Comparison of ENCODE assay signal across 18 cellular contexts in the genomic region with DNA sequence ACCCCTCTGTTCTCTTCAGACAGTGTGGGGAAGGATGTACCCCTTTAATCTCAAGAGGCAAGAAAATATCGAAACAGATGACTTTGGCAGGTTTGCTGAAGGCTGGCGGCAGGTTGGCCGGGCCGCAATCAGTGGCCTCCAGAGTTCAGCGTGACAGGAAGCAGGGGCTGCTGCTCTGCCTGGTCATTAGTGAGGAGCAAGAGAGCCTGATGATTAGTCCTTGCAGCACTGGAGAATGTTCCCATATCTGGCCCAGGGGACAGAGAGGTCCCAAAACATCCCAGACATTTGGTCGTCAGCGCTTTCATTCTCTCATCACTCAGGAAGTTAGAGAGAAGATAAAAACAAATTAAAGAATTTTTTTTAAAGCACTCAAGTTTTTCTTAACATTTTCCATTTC.
DNase-seq lines count a peak whose midpoint lies in the region; ATAC-seq and TF ChIP-seq lines count a peak whose summit lies in the region.
"Had no signal": no experiment of that assay in that cellular context is flagged by ENCODE, and none has a peak within 500 bp of the region (broad histone marks: within the 10 kb centered on the region; RNA-seq: fewer than 3 reads in every experiment).

No MANE protein-coding gene starts in this region.

- no peak overlapping the region for H2BK5ac ChIP-seq in neuronal stem cell (ENCODE audit: low read length)

- no peak for ATAC-seq in GM18868 (IDR thresholded peaks at IDR 0.05; ENCODE audit: unreplicated experiment)
- ATAC-seq: stimulated activated naive CD8-positive, alpha-beta T cell treated with anti-CD3 and anti-CD28 coated beads, Interleukin-15, Interleukin-2, amounts not matched to agents 100 U/mL and 50 U/mL, for 24 hours had no signal

- H3K18ac ChIP-seq in neuronal stem cell (ENCODE audit: low read length), result no peak overlapping the region

- no peak overlapping the region for H3K4ac ChIP-seq in neuronal stem cell (ENCODE audit: low read length)

- no peak for TF ChIP-seq CTCF in cardiac fibroblast (IDR thresholded peaks at IDR 0.05; ENCODE audit: low read depth, low read length)
- TF ChIP-seq CTCF in prostate gland (IDR thresholded peaks at IDR 0.05), result no peak

- no peaks in the 10 kb centered on the region for H3K36me3 ChIP-seq in neuronal stem cell (replicated peaks in 1 of 2; ENCODE audit: control insufficient read depth in 2 of 2, insufficient read depth in 2 of 2, low read length in 2 of 2)
- H3K36me3 ChIP-seq in prostate gland, result no peaks in the 10 kb centered on the region
- H3K36me3 ChIP-seq: left lung had no signal

- H3K27ac ChIP-seq in neuronal stem cell (replicated peaks; ENCODE audit: low read length), result no peak overlapping the region
- no peak overlapping the region for H3K27ac ChIP-seq in prostate gland
- H3K27ac ChIP-seq: left lung had no signal

- no peak overlapping the region for H2BK120ac ChIP-seq in neuronal stem cell (ENCODE audit: low read depth, low read length)

- H3K4me1 ChIP-seq in neuronal stem cell (ENCODE audit: control insufficient read depth in 2 of 2, insufficient read depth in 1 of 2, low read depth in 1 of 2, low read length in 2 of 2), result peaks cover 4 to 11% of the 10 kb centered on the region in 2 donors
- no peaks in the 10 kb centered on the region for H3K4me1 ChIP-seq in prostate gland (replicated peaks)

- H3K27me3 ChIP-seq in neuronal stem cell (ENCODE audit: control insufficient read depth in 3 of 3, insufficient read depth in 3 of 3, low read depth in 1 of 3, low read length in 3 of 3) (no peaks in the 10 kb centered on the region), prostate gland (replicated peaks; ENCODE audit: insufficient read depth) (no peaks in the 10 kb centered on the region)
- H3K27me3 ChIP-seq: left lung had no signal

- no peak overlapping the region for H3K4me2 ChIP-seq in neuronal stem cell (ENCODE audit: insufficient read depth, low read length, poor library complexity, severe bottlenecking)

- TF ChIP-seq POLR2A in prostate gland (IDR thresholded peaks at IDR 0.05), result no peak

- intact Hi-C loops in prostate gland (cut with DNase I), result no loop called here

- in situ Hi-C loops in G401 (cut with HindIII; ENCODE audit: low sequenced_read_pairs), result no loop called here

- no peak overlapping the region for H3K9ac ChIP-seq in neuronal stem cell (ENCODE audit: low read depth, low read length, poor library complexity)

- H3K9me3 ChIP-seq in neuronal stem cell (replicated peaks in 1 of 2; ENCODE audit: control insufficient read depth in 2 of 2, insufficient read depth in 1 of 2, low read depth in 1 of 2, low read length in 2 of 2), result peaks cover 0 to 3% of the 10 kb centered on the region in 2 donors
- no peaks in the 10 kb centered on the region for H3K9me3 ChIP-seq in prostate gland
- H3K9me3 ChIP-seq: left lung had no signal

- H3K4me3 ChIP-seq in cardiac fibroblast (replicated peaks in 1 of 2; ENCODE audit: low read depth in 2 of 2, low read length in 2 of 2) (no peak overlapping the region), neuronal stem cell (ENCODE audit: low read length in 2 of 2) (no peak overlapping the region), prostate gland (no peak overlapping the region)
- H3K4me3 ChIP-seq: left lung had no signal

- no peak overlapping the region for H3K23ac ChIP-seq in neuronal stem cell (ENCODE audit: low read depth, low read length, poor library complexity)

- WGBS in neuronal stem cell (ENCODE audit: extremely low coverage in 2 of 2, insufficient read length in 2 of 2, insufficient replicate concordance in 1 of 2), 2 donors, result no CpG with 5 or more reads among the region's 7 CpGs
- 83% methylated on average over 7 of the region's 7 CpGs for WGBS in prostate gland

- no peak overlapping the region for H4K8ac ChIP-seq in neuronal stem cell (ENCODE audit: low read depth, low read length)

- H2BK12ac ChIP-seq in neuronal stem cell (ENCODE audit: low read length), result no peak overlapping the region

- peak overlapping the region; percentile 32 for H2AFZ ChIP-seq in neuronal stem cell (ENCODE audit: low read length)

- no peak overlapping the region for H3K14ac ChIP-seq in neuronal stem cell (ENCODE audit: low read length)

- no peak overlapping the region for H2BK15ac ChIP-seq in neuronal stem cell (ENCODE audit: low read length)

- no peak overlapping the region for H2AK5ac ChIP-seq in neuronal stem cell (ENCODE audit: low read depth, low read length)

- no peaks in the 10 kb centered on the region for H3K79me1 ChIP-seq in neuronal stem cell (ENCODE audit: low read depth, low read length)

- DNase-seq in G401 (ENCODE audit: low spot score) (peak; percentile 74), cardiac fibroblast (ENCODE audit: low read depth in 2 of 2) (peak; percentile 33 to 46), hepatic stellate cell (ENCODE audit: low spot score) (peak; percentile 5), neuronal stem cell (ENCODE audit: low spot score) (no peak), prostate gland (ENCODE audit: low spot score) (no peak), A172 (ENCODE audit: low spot score) (no peak)
- DNase-seq in activated CD4-positive, alpha-beta T cell treated with anti-CD3 and anti-CD28 coated beads for 48 hours, result no peak
- DNase-seq: ACHN; activated B cell treated with CpG ODN at 0.5 μM for 24 hours; activated gamma-delta T cell treated with Interleukin-2 at 50 U/mL for 16 hours; amygdala; CD4-positive, alpha-beta T cell; DMS79; foreskin fibroblast; left lung; stimulated activated naive CD8-positive, alpha-beta T cell treated with anti-CD3 and anti-CD28 coated beads, Interleukin-15, Interleukin-2, amounts not matched to agents 100 U/mL and 50 U/mL, for 24 hours; T-helper 1 cell had no signal

- H4K91ac ChIP-seq in neuronal stem cell (ENCODE audit: low read depth, low read length, poor library complexity), result no peak overlapping the region

Comparison
In these comparisons a context has a peak if more than half of its experiments do, and no peak if none do; other contexts are left out.
1. DNase-seq: peak in G401 (single experiment), cardiac fibroblast (2 of 2) and hepatic stellate cell (single experiment); none in neuronal stem cell (single experiment), activated CD4-positive, alpha-beta T cell treated with anti-CD3 and anti-CD28 coated beads for 48 hours (single experiment), prostate gland (single experiment) and A172 (single experiment).